Comparison of ENCODE assay signal across 15 cellular contexts in the genomic region with DNA sequence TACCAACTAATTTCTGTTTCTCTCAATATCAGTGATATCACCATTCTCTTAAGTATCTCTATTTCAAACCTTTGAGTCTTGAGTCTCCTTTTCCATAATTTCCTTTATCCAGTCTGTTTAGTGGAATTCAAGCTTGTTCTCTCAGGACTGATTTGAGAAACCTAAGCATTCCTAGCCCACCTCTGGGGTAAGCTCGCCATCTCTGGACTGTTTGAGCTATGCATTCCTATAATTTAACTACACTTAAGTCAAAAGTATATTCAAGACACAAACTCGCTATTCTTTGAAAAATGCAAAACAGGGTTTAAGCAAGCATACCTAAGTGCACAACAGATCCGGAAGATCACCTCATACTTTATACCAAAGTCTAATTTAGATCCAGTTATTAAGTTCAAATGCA. TPM values are rescaled to one million over a fixed set of nuclear protein-coding genes. Genes with fewer than 3 reads are reported as not detected.
A peak's percentile ranks its signal among the peaks of the same experiment; 100 is the strongest.
DNase-seq lines count a peak whose midpoint lies in the region; ATAC-seq, FAIRE-seq and TF ChIP-seq lines count a peak whose summit lies in the region.
"Had no signal": no experiment of that assay in that cellular context is flagged by ENCODE, and none has a peak within 500 bp of the region (broad histone marks: within the 10 kb centered on the region; RNA-seq: fewer than 3 reads in every experiment).

No MANE protein-coding gene starts in this region.

- no peaks in the 10 kb centered on the region; a peak in 1 of 5 replicates for H3K27me3 ChIP-seq in HepG2 (ENCODE audit: control insufficient read depth in 1 of 2, insufficient read depth in 2 of 2, low read length in 2 of 2)
- no peaks in the 10 kb centered on the region for H3K27me3 ChIP-seq in right lobe of liver
- H3K27me3 ChIP-seq: MG63, Peyer's patch had no signal

- peaks cover 0 to 20% of the 10 kb centered on the region in 2 experiments; a peak in 3 of 5 replicates for H3K36me3 ChIP-seq in HepG2 (replicated peaks in 1 of 2; ENCODE audit: control insufficient read depth in 1 of 2, insufficient read depth in 2 of 2, low read length in 2 of 2)
- peaks cover 0 to 13% (median 4%) of the 10 kb centered on the region in 4 donors for H3K36me3 ChIP-seq in right lobe of liver

- in situ Hi-C loops in HepG2 (cut with HindIII; ENCODE audit: extremely low pct_ligation_motif_present, low pct_unique_long_range_greater_than_20kb): no loop called here

- no TSS peak for BruUV-seq in HepG2 (replicated peaks; lab: Mats Ljungman, UMichigan)

- CTCF ChIA-PET in HepG2 (lab: Yijun Ruan, JAX; ENCODE audit: low intra/inter-chr PET ratio, low total read pairs): interaction anchor here (1.7 kb wide), 1 partner anchor 92 kb away, joined by 3 read pairs; no protein-coding TSS in a partner anchor

- DNase-seq in HepG2 (ENCODE audit: low spot score) (peak; percentile 6), right lobe of liver (no peak), NB4 (ENCODE audit: low read depth) (peak; percentile 44), GOT3 (lab: John Stamatoyannopoulos, UW) (no peak), NCI-H82 (lab: John Stamatoyannopoulos, UW) (no peak), A172 (ENCODE audit: low spot score) (no peak)
- DNase-seq in central memory CD8-positive, alpha-beta T cell (ENCODE audit: low spot score in 2 of 2): no peak
- DNase-seq in effector CD8-positive, alpha-beta T cell (lab: John Stamatoyannopoulos, UW): no peak
- DNase-seq: activated CD8-positive, alpha-beta memory T cell treated with anti-CD3 and anti-CD28 coated beads, Interleukin-2, amount 50 U/mL, for 4 hours; hypothalamus; mammary epithelial cell; MG63; Peyer's patch; T1000 had no signal

- H3K27me3 Mint-ChIP-seq in central memory CD8-positive, alpha-beta T cell: no peaks in the 10 kb centered on the region

- H3K9me3 Mint-ChIP-seq in central memory CD8-positive, alpha-beta T cell: no peaks in the 10 kb centered on the region

- no peak overlapping the region for H3K9ac ChIP-seq in HepG2 (ENCODE audit: insufficient read depth, low read depth, low read length)

- H3K4me3 Mint-ChIP-seq in central memory CD8-positive, alpha-beta T cell: peak overlapping the region; percentile 42

- H2AFZ ChIP-seq in HepG2 (ENCODE audit: low read length): no peak overlapping the region

- H3K27ac Mint-ChIP-seq in central memory CD8-positive, alpha-beta T cell (ENCODE audit: low read depth): no peak overlapping the region

- no peak overlapping the region for H3K27ac ChIP-seq in HepG2 (ENCODE audit: extremely low read length, insufficient read depth, low read length)
- H3K27ac ChIP-seq in right lobe of liver: peak overlapping the region in 1 of 3 donors; percentile 96

- peaks cover 8% of the 10 kb centered on the region for H3K79me2 ChIP-seq in HepG2 (ENCODE audit: insufficient read depth, low read length)

- H3K4me1 ChIP-seq in HepG2 (ENCODE audit: insufficient read depth, low read length) (peaks cover 20% of the 10 kb centered on the region), right lobe of liver (peaks cover 0 to 16% (median 2%) of the 10 kb centered on the region in 4 donors)

- H3K4me2 ChIP-seq in HepG2 (ENCODE audit: low read depth, low read length): no peak overlapping the region

- ATAC-seq in HepG2: no peak
- no peak for ATAC-seq in right lobe of liver
- ATAC-seq in central memory CD8-positive, alpha-beta T cell (replicated peaks; ENCODE audit: extremely low read depth, poor library complexity, severe bottlenecking): no peak

- WGBS in HepG2 (ENCODE audit: low lambda C conversion rate): 95% methylated on average over 3 of the region's 3 CpGs
- WGBS in right lobe of liver (ENCODE audit: insufficient coverage, low coverage, low lambda C conversion rate, missing lambda C conversion rate): 74% methylated on average over 3 of the region's 3 CpGs

- TF ChIP-seq CTCF in HepG2 (CRISPR knock-in tag; IDR thresholded peaks at IDR 0.05): peak; percentile 37
- TF ChIP-seq CTCF in right lobe of liver (IDR thresholded peaks at IDR 0.05): no peak
- peak; percentile 6 for TF ChIP-seq CTCF in NB4 (IDR thresholded peaks at IDR 0.05; ENCODE audit: low read depth, low read length)

- no peak for TF ChIP-seq RAD21 in HepG2 (CRISPR knock-in tag; IDR thresholded peaks at IDR 0.05)

- no peaks in the 10 kb centered on the region for H4K20me1 ChIP-seq in HepG2 (ENCODE audit: insufficient read depth, low read length)

- no peak for TF ChIP-seq EP300 in HepG2 (IDR thresholded peaks at IDR 0.05; ENCODE audit: low read depth in 2 of 2, low read length in 2 of 2)
- no peak for TF ChIP-seq EP300 in HepG2 (CRISPR knock-in tag; IDR thresholded peaks at IDR 0.05; ENCODE audit: borderline replicate concordance)

- H3K4me1 Mint-ChIP-seq in central memory CD8-positive, alpha-beta T cell: peaks cover 26% of the 10 kb centered on the region

- intact Hi-C loops in HepG2 (cut with micrococcal nuclease; ENCODE audit: unreplicated experiment): loop anchor here (10.0 kb wide), 1 partner anchor 88 kb away; a partner anchor contains a TSS
- intact Hi-C loops in right lobe of liver (cut with DNase I): no loop called here

- FAIRE-seq in HepG2 (lab: Jason Lieb, UNC): peak; percentile 49
- FAIRE-seq: endometrium had no signal

- H3K4me3 ChIP-seq in HepG2 (replicated peaks in 1 of 3; ENCODE audit: insufficient read depth in 1 of 3, low read depth in 2 of 3, low read length in 3 of 3) (no peak overlapping the region), right lobe of liver (no peak overlapping the region), NB4 (ENCODE audit: low read depth, low read length) (no peak overlapping the region)
- H3K4me3 ChIP-seq: MG63, Peyer's patch had no signal

- H3K9me3 ChIP-seq in HepG2 (ENCODE audit: low read length) (no peaks in the 10 kb centered on the region), right lobe of liver (no peaks in the 10 kb centered on the region)
- H3K9me3 ChIP-seq: MG63, Peyer's patch had no signal

- TF ChIP-seq POLR2A in HepG2 (IDR thresholded peaks at IDR 0.05; ENCODE audit: insufficient read depth in 1 of 2, low read depth in 2 of 2, low read length in 2 of 2): no peak
- TF ChIP-seq POLR2A in right lobe of liver (IDR thresholded peaks at IDR 0.05): no peak
- no peak for TF ChIP-seq POLR2A in NB4 (IDR thresholded peaks at IDR 0.05; ENCODE audit: extremely low read depth, insufficient read length)

- H3K36me3 Mint-ChIP-seq in central memory CD8-positive, alpha-beta T cell (ENCODE audit: insufficient read depth): peaks cover 13% of the 10 kb centered on the region

- POLR2A ChIA-PET in HepG2 (lab: Yijun Ruan, JAX): interaction anchor here (0.9 to 1.4 kb wide), 3 partner anchors 17 to 152 kb away, joined by 3 to 5 read pairs (median 4); a partner anchor contains a TSS

RNA-seq across cellular contexts. Expression of a gene that starts 2.1 kb away (rescaled TPM):
- total RNA-seq in HepG2 (2016; rRNA removed; fragmentation: Illumina TruSeq; extraction: Trizol) (62.2 and 73.2 TPM in 2 replicates), right lobe of liver (10 to 100 TPM; 10.8 to 37.4 (median 23.3) TPM)
- 15.1 and 15.7 TPM in 2 replicates for total RNA-seq in HepG2 (2016; cell fraction: cytosol; rRNA removed; fragmentation: Illumina TruSeq; extraction: Trizol; ENCODE audit: low read depth)
- 63.4 and 67.7 TPM in 2 replicates for total RNA-seq in HepG2 (2016; cell fraction: insoluble cytoplasmic fraction; rRNA removed; fragmentation: Illumina TruSeq; extraction: Trizol)
- 30.4 and 35.5 TPM in 2 replicates for total RNA-seq in HepG2 (2016; cell fraction: membrane; rRNA removed; fragmentation: Illumina TruSeq; extraction: Trizol)
- total RNA-seq in HepG2 (2016; cell fraction: nucleus; rRNA removed; fragmentation: Illumina TruSeq; extraction: Trizol): 32.8 and 36.5 TPM in 2 replicates
- 21.5 and 26.4 TPM in 2 replicates for polyA plus RNA-seq in HepG2 (2011; rRNA removed)
- 15.5 and 18.8 TPM in 2 replicates for polyA plus RNA-seq in HepG2 (2011; cell fraction: cytosol; rRNA removed)
- 9.0 and 9.7 TPM in 2 replicates for polyA plus RNA-seq in HepG2 (2011; cell fraction: nucleus; rRNA removed)
- 19.8 and 28.1 TPM in 2 replicates for polyA plus RNA-seq in HepG2 (2012)
- polyA plus RNA-seq in HepG2 (2016; cell fraction: cytosol; fragmentation: Illumina TruSeq; extraction: Trizol; ENCODE audit: low read depth): 7.9 TPM in 2 replicates
- 71.4 and 72.1 TPM in 2 replicates for polyA plus RNA-seq in HepG2 (2016; cell fraction: insoluble cytoplasmic fraction; fragmentation: Illumina TruSeq; extraction: Trizol; ENCODE audit: low read depth)
- polyA plus RNA-seq in HepG2 (2016; cell fraction: membrane; fragmentation: Illumina TruSeq; extraction: Trizol; ENCODE audit: low read depth): 18.4 and 21.2 TPM in 2 replicates
- 37.6 and 38.9 TPM in 2 replicates for polyA plus RNA-seq in HepG2 (2016; cell fraction: nucleus; fragmentation: Illumina TruSeq; extraction: Trizol; ENCODE audit: insufficient read depth, low read depth)
- 27.1 and 37.7 TPM in 2 replicates for polyA minus RNA-seq in HepG2 (2011; rRNA and poly(A)+ RNA removed; ENCODE audit: low replicate concordance)
- 30.4 and 33.5 TPM in 2 replicates for polyA minus RNA-seq in HepG2 (2011; cell fraction: cytosol; rRNA and poly(A)+ RNA removed)
- 24.3 and 31.8 TPM in 2 replicates for polyA minus RNA-seq in HepG2 (2011; cell fraction: nucleus; rRNA and poly(A)+ RNA removed)
- total RNA-seq in A172 (2014; rRNA removed; shearing (Covaris generic)): 35.1 and 40.6 TPM in 2 replicates

RNA-seq across cellular contexts. Expression of a gene that starts 50.7 kb away (rescaled TPM):
- total RNA-seq in HepG2 (2016; rRNA removed; fragmentation: Illumina TruSeq; extraction: Trizol): 2.7 and 2.8 TPM in 2 replicates
- 0.53 and 1.0 TPM in 2 replicates for total RNA-seq in HepG2 (2016; cell fraction: cytosol; rRNA removed; fragmentation: Illumina TruSeq; extraction: Trizol; ENCODE audit: low read depth)
- 2.0 and 2.4 TPM in 2 replicates for total RNA-seq in HepG2 (2016; cell fraction: insoluble cytoplasmic fraction; rRNA removed; fragmentation: Illumina TruSeq; extraction: Trizol)
- 1.1 and 1.4 TPM in 2 replicates for total RNA-seq in HepG2 (2016; cell fraction: membrane; rRNA removed; fragmentation: Illumina TruSeq; extraction: Trizol)
- total RNA-seq in HepG2 (2016; cell fraction: nucleus; rRNA removed; fragmentation: Illumina TruSeq; extraction: Trizol): 0.93 and 2.3 TPM in 2 replicates
- 0.49 and 0.61 TPM in 2 replicates for polyA plus RNA-seq in HepG2 (2011; rRNA removed)
- polyA plus RNA-seq in HepG2 (2011; cell fraction: cytosol; rRNA removed): 0.23 and 0.24 TPM in 2 replicates
- 0.50 and 0.55 TPM in 2 replicates for polyA plus RNA-seq in HepG2 (2011; cell fraction: nucleus; rRNA removed)
- 0.24 and 0.52 TPM in 2 replicates for polyA plus RNA-seq in HepG2 (2012)
- polyA plus RNA-seq in HepG2 (2016; cell fraction: cytosol; fragmentation: Illumina TruSeq; extraction: Trizol; ENCODE audit: low read depth): 0.49 and 0.62 TPM in 2 replicates
- 1.7 and 2.2 TPM in 2 replicates for polyA plus RNA-seq in HepG2 (2016; cell fraction: insoluble cytoplasmic fraction; fragmentation: Illumina TruSeq; extraction: Trizol; ENCODE audit: low read depth)
- 0.73 and 0.88 TPM in 2 replicates for polyA plus RNA-seq in HepG2 (2016; cell fraction: membrane; fragmentation: Illumina TruSeq; extraction: Trizol; ENCODE audit: low read depth)
- 1.6 and 2.0 TPM in 2 replicates for polyA plus RNA-seq in HepG2 (2016; cell fraction: nucleus; fragmentation: Illumina TruSeq; extraction: Trizol; ENCODE audit: insufficient read depth, low read depth)
- polyA minus RNA-seq in HepG2 (2011; rRNA and poly(A)+ RNA removed; ENCODE audit: low replicate concordance): 0.16 and 0.65 TPM in 2 replicates
- polyA minus RNA-seq in HepG2 (2011; cell fraction: cytosol; rRNA and poly(A)+ RNA removed): not detected in 2 replicates
- 0.52 and 1.1 TPM in 2 replicates for polyA minus RNA-seq in HepG2 (2011; cell fraction: nucleus; rRNA and poly(A)+ RNA removed)
- total RNA-seq in right lobe of liver: under 1 TPM; 0.37 to 0.80 (median 0.37) TPM
- 3.3 and 3.4 TPM in 2 replicates for total RNA-seq in A172 (2014; rRNA removed; shearing (Covaris generic))

RNA-seq across cellular contexts. Expression of a gene that starts 51.0 kb away (rescaled TPM):
- total RNA-seq in HepG2 (2016; rRNA removed; fragmentation: Illumina TruSeq; extraction: Trizol) (22.5 and 31.8 TPM in 2 replicates), right lobe of liver (1 to 10 TPM; 4.7 to 7.7 (median 6.0) TPM)
- 5.5 and 7.1 TPM in 2 replicates for total RNA-seq in HepG2 (2016; cell fraction: cytosol; rRNA removed; fragmentation: Illumina TruSeq; extraction: Trizol; ENCODE audit: low read depth)
- 24.1 and 31.3 TPM in 2 replicates for total RNA-seq in HepG2 (2016; cell fraction: insoluble cytoplasmic fraction; rRNA removed; fragmentation: Illumina TruSeq; extraction: Trizol)
- total RNA-seq in HepG2 (2016; cell fraction: membrane; rRNA removed; fragmentation: Illumina TruSeq; extraction: Trizol): 21.5 and 25.6 TPM in 2 replicates
- 12.3 and 17.7 TPM in 2 replicates for total RNA-seq in HepG2 (2016; cell fraction: nucleus; rRNA removed; fragmentation: Illumina TruSeq; extraction: Trizol)
- 8.3 and 11.2 TPM in 2 replicates for polyA plus RNA-seq in HepG2 (2011; rRNA removed)
- polyA plus RNA-seq in HepG2 (2011; cell fraction: cytosol; rRNA removed): 5.9 and 8.2 TPM in 2 replicates
- 3.1 and 4.5 TPM in 2 replicates for polyA plus RNA-seq in HepG2 (2011; cell fraction: nucleus; rRNA removed)
- polyA plus RNA-seq in HepG2 (2012): 15.3 and 16.6 TPM in 2 replicates
- 5.3 and 5.9 TPM in 2 replicates for polyA plus RNA-seq in HepG2 (2016; cell fraction: cytosol; fragmentation: Illumina TruSeq; extraction: Trizol; ENCODE audit: low read depth)
- polyA plus RNA-seq in HepG2 (2016; cell fraction: insoluble cytoplasmic fraction; fragmentation: Illumina TruSeq; extraction: Trizol; ENCODE audit: low read depth): 31.6 and 37.6 TPM in 2 replicates
- 13.7 and 14.2 TPM in 2 replicates for polyA plus RNA-seq in HepG2 (2016; cell fraction: membrane; fragmentation: Illumina TruSeq; extraction: Trizol; ENCODE audit: low read depth)
- polyA plus RNA-seq in HepG2 (2016; cell fraction: nucleus; fragmentation: Illumina TruSeq; extraction: Trizol; ENCODE audit: insufficient read depth, low read depth): 17.2 and 18.1 TPM in 2 replicates
- 7.3 and 9.0 TPM in 2 replicates for polyA minus RNA-seq in HepG2 (2011; rRNA and poly(A)+ RNA removed; ENCODE audit: low replicate concordance)
- 8.0 and 9.8 TPM in 2 replicates for polyA minus RNA-seq in HepG2 (2011; cell fraction: cytosol; rRNA and poly(A)+ RNA removed)
- 9.3 and 14.2 TPM in 2 replicates for polyA minus RNA-seq in HepG2 (2011; cell fraction: nucleus; rRNA and poly(A)+ RNA removed)
- total RNA-seq in A172 (2014; rRNA removed; shearing (Covaris generic)): 18.3 and 19.0 TPM in 2 replicates

Comparison
In these comparisons a context has a peak if more than half of its experiments do, and no peak if none do; other contexts are left out.
1. DNase-seq: peak in HepG2 (single experiment) and NB4 (single experiment); none in right lobe of liver (0 of 3), central memory CD8-positive, alpha-beta T cell (0 of 2), GOT3 (single experiment), NCI-H82 (single experiment), effector CD8-positive, alpha-beta T cell (single experiment) and A172 (single experiment).
2. CTCF ChIP-seq: peak in HepG2 (single experiment) and NB4 (single experiment); none in right lobe of liver (0 of 4).